8 cellular contexts compared by ENCODE assay signal in the genomic region with DNA sequence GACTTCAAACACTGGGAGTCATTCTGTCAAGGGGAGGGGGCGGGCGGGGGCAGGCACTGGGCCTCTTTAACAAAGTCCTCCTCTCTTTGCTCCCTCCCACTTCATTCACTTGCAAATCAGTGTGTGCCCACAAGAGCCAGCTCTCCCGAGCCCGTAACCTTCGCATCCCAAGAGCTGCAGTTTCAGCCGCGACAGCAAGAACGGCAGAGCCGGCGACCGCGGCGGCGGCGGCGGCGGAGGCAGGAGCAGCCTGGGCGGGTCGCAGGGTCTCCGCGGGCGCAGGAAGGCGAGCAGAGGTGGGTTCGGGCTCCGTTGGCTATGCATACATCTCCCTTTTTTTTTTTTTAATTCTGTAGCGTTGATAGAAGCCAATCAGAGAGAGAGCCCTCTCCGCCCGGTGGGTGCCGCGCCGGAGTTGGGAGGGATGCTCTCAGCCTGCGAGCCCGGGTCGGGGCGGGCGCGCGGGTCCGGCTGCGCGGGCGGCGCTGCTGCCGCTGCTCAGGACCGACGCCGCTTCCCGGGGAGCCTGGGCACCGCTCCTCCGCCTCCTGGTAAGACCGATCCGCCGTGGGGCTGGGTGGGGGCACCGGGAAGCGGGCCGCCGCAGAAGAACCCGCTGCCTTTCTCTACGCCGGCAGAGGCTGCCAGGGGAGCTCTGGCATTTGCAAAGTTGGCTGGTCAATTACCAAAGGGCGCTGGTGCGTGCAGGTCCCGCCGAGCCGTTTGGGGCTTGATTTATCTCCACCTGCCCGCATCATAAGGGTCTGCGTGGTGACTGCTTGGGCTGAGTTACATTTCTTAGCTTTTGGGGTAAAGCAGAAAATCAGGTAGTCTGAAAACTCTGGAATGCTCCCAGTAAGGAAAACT. TPM values are rescaled to one million over a fixed set of nuclear protein-coding genes. Genes with fewer than 3 reads are reported as not detected.
DNase-seq lines count a peak whose midpoint lies in the region; ATAC-seq lines count a peak whose summit lies in the region.

A gene (plus strand): TSS at position 96 of the 867 bp plus-strand sequence. CDS start 73,788 bp downstream, outside the sequence.

- peak within 1 kb of the TSS; percentile 28 to 38 for H3K4me3 ChIP-seq in esophagus (ENCODE audit: low read depth in 1 of 2, low read length in 2 of 2)
- peak within 1 kb of the TSS; percentile 50 to 64 for H3K4me3 ChIP-seq in mucosa of rectum (ENCODE audit: low read length in 2 of 2)

- 2 to 6% methylated on average over 59 to 67 of the region's 67 CpGs for WGBS in esophagus, 2 donors

- no peaks in the 10 kb centered on the region for H3K9me3 ChIP-seq in esophagus (ENCODE audit: control insufficient read depth in 2 of 2, insufficient read depth in 1 of 2, low read depth in 1 of 2, low read length in 1 of 2)
- H3K9me3 ChIP-seq in mucosa of rectum (ENCODE audit: control insufficient read depth in 2 of 2, low read length in 2 of 2) = no peaks in the 10 kb centered on the region

- peak; percentile 73 for DNase-seq in GM03348 (ENCODE audit: low spot score)
- peak; percentile 71 for DNase-seq in NCI-H774 (lab: John Stamatoyannopoulos, UW)
- no peak for DNase-seq in middle frontal gyrus (ENCODE audit: extremely low spot score, low spot score)
- DNase-seq in activated T-cell treated with anti-CD3 and anti-CD28 coated beads, Interleukin-2, amount 50 U/mL, for 1 hour = no peak

- H3K27ac ChIP-seq in esophagus (ENCODE audit: low read depth in 2 of 2, low read length in 1 of 2) = peak within 1 kb of the TSS; percentile 24 to 58
- no peak within 1 kb of the TSS for H3K27ac ChIP-seq in mucosa of rectum (ENCODE audit: low read depth in 2 of 2, low read length in 2 of 2)

- H3K4me1 ChIP-seq in esophagus (ENCODE audit: control insufficient read depth in 2 of 2, insufficient read depth in 2 of 2, low read length in 1 of 2) (peaks cover 2% of the 10 kb centered on the region in 2 donors), mucosa of rectum (ENCODE audit: control insufficient read depth in 2 of 2, insufficient read depth in 2 of 2, low read length in 2 of 2) (peaks cover 4% of the 10 kb centered on the region in 2 donors)

- no peak for ATAC-seq in HG03135 (IDR thresholded peaks at IDR 0.05; ENCODE audit: unreplicated experiment)
- ATAC-seq in HG03520 (IDR thresholded peaks at IDR 0.05; ENCODE audit: unreplicated experiment) = no peak

- no peak within 1 kb of the TSS for H3K9ac ChIP-seq in mucosa of rectum (ENCODE audit: low read depth in 1 of 2, low read length in 2 of 2)

- H3K36me3 ChIP-seq in esophagus (ENCODE audit: control insufficient read depth in 2 of 2, insufficient read depth in 2 of 2, low read length in 1 of 2) (no peaks in the 10 kb centered on the region), mucosa of rectum (ENCODE audit: control insufficient read depth in 2 of 2, insufficient read depth in 2 of 2, low read length in 2 of 2) (no peaks in the 10 kb centered on the region)

- H3K27me3 ChIP-seq in esophagus (ENCODE audit: control insufficient read depth in 1 of 2, insufficient read depth in 2 of 2, low read length in 2 of 2) (peaks cover 0 to 8% of the 10 kb centered on the region in 2 donors), mucosa of rectum (ENCODE audit: control insufficient read depth in 2 of 2, insufficient read depth in 2 of 2, low read length in 2 of 2) (peaks cover 20 to 26% of the 10 kb centered on the region in 2 donors)

RNA-seq across cellular contexts. Expression of the gene that starts here (rescaled TPM):
- under 1 TPM; 0.31 to 0.42 TPM for polyA plus RNA-seq in esophagus

Comparison
In these comparisons a context has a peak if more than half of its experiments do, and no peak if none do; other contexts are left out.
1. DNase-seq: peak in GM03348 (single experiment) and NCI-H774 (single experiment); none in middle frontal gyrus (single experiment) and activated T-cell treated with anti-CD3 and anti-CD28 coated beads, Interleukin-2, amount 50 U/mL, for 1 hour (single experiment).
2. H3K27ac ChIP-seq: peak in esophagus (2 of 2); none in mucosa of rectum (0 of 2).